ENCODE assay signal across 8 cellular contexts in genomic region chr1:14451217-14451616, GRCh38.
"Had no signal": no experiment of that assay in that cellular context is flagged by ENCODE, and none has a peak within 500 bp of the region (broad histone marks: within the 10 kb centered on the region; RNA-seq: fewer than 3 reads in every experiment).

No MANE protein-coding gene starts in this region.

- FAIRE-seq: G401.6, GM12878, GM12891, GM12892, GM18507, GM19239 had no signal

- H3K4me3 ChIP-seq: GM12878 had no signal

- DNase-seq: GDM1, GF-D8 had no signal

- ATAC-seq: GM12878 had no signal
